1 cellular context compared by ENCODE assay signal in the genomic region with DNA sequence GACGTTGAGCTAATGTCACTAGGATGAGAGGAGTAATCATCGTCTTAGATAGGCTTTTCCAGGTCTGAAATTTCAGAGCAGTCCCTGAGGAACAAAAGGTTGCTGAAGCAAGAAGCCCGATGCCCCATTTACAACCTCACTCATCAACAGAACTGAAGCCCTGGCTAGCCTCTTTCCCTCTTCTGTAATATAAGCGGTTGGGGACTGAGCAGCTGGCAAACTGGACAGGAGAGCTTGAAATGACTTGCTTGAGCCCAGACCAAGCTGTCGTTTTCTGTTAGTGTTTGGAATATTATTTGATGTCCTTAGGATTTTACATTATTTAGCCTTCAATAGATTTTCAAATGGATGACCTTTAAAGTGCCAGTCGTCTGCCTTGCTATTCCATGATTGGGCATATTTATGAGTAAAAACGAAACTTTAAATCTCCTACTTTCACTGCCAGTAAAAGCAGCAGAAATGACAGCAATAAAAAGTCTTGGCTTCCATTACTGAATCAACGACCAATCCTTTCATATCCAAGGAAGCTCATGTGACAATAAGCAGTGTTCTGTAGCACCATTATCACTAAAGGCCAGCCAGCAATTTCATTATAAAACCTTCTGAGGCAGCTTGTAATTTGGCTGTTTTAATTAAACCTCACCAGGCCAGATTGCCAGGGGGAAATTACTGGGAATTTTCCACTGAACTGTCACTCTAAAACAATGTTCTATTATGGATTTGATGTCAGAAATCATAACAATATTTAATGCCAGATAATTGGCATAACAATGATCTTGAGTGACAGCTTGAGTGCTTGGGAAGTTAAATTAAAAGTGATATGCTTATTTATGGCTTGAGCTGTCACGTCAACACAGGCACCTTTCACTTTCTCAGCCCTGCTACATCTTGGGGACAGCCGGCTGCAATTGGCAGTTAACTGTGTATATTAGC.
TF ChIP-seq lines count a peak whose summit lies in the region.

No MANE protein-coding gene starts in this region.

TF ChIP-seq in GM23338, 12 proteins besides CTCF, POLR2A, EP300 and RAD21 (continued from another document):
- TF ChIP-seq, protein P1, sequence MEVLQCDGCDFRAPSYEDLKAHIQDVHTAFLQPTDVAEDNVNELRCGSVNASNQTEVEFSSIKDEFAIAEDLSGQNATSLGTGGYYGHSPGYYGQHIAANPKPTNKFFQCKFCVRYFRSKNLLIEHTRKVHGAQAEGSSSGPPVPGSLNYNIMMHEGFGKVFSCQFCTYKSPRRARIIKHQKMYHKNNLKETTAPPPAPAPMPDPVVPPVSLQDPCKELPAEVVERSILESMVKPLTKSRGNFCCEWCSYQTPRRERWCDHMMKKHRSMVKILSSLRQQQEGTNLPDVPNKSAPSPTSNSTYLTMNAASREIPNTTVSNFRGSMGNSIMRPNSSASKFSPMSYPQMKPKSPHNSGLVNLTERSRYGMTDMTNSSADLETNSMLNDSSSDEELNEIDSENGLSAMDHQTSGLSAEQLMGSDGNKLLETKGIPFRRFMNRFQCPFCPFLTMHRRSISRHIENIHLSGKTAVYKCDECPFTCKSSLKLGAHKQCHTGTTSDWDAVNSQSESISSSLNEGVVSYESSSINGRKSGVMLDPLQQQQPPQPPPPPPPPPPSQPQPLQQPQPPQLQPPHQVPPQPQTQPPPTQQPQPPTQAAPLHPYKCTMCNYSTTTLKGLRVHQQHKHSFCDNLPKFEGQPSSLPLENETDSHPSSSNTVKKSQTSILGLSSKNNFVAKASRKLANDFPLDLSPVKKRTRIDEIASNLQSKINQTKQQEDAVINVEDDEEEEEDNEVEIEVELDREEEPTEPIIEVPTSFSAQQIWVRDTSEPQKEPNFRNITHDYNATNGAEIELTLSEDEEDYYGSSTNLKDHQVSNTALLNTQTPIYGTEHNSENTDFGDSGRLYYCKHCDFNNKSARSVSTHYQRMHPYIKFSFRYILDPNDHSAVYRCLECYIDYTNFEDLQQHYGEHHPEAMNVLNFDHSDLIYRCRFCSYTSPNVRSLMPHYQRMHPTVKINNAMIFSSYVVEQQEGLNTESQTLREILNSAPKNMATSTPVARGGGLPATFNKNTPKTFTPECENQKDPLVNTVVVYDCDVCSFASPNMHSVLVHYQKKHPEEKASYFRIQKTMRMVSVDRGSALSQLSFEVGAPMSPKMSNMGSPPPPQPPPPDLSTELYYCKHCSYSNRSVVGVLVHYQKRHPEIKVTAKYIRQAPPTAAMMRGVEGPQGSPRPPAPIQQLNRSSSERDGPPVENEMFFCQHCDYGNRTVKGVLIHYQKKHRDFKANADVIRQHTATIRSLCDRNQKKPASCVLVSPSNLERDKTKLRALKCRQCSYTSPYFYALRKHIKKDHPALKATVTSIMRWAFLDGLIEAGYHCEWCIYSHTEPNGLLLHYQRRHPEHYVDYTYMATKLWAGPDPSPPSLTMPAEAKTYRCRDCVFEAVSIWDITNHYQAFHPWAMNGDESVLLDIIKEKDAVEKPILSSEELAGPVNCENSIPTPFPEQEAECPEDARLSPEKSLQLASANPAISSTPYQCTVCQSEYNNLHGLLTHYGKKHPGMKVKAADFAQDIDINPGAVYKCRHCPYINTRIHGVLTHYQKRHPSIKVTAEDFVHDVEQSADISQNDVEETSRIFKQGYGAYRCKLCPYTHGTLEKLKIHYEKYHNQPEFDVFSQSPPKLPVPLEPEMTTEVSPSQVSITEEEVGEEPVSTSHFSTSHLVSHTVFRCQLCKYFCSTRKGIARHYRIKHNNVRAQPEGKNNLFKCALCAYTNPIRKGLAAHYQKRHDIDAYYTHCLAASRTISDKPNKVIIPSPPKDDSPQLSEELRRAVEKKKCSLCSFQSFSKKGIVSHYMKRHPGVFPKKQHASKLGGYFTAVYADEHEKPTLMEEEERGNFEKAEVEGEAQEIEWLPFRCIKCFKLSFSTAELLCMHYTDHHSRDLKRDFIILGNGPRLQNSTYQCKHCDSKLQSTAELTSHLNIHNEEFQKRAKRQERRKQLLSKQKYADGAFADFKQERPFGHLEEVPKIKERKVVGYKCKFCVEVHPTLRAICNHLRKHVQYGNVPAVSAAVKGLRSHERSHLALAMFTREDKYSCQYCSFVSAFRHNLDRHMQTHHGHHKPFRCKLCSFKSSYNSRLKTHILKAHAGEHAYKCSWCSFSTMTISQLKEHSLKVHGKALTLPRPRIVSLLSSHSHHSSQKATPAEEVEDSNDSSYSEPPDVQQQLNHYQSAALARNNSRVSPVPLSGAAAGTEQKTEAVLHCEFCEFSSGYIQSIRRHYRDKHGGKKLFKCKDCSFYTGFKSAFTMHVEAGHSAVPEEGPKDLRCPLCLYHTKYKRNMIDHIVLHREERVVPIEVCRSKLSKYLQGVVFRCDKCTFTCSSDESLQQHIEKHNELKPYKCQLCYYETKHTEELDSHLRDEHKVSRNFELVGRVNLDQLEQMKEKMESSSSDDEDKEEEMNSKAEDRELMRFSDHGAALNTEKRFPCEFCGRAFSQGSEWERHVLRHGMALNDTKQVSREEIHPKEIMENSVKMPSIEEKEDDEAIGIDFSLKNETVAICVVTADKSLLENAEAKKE (CRISPR knock-in tag; IDR thresholded peaks at IDR 0.05): no peak
- no peak for TF ChIP-seq STAT1 (IDR thresholded peaks at IDR 0.05; ENCODE audit: unreplicated experiment)
- TF ChIP-seq NANOG (IDR thresholded peaks at IDR 0.05; ENCODE audit: borderline replicate concordance): no peak
